24 cellular contexts compared by ENCODE assay signal in genomic region chr1:237358555-237358954, GRCh38.
DNase-seq lines count a peak whose midpoint lies in the region; ATAC-seq, FAIRE-seq and TF ChIP-seq lines count a peak whose summit lies in the region.
"Had no signal": no experiment of that assay in that cellular context is flagged by ENCODE, and none has a peak within 500 bp of the region (broad histone marks: within the 10 kb centered on the region; RNA-seq: fewer than 3 reads in every experiment).

No MANE protein-coding gene starts in this region.

- H3K4me3 ChIP-seq in heart left ventricle = no peak overlapping the region
- H3K4me3 ChIP-seq: BLaER1, GM12878, GM23248 had no signal

- intact Hi-C loops in Right ventricle myocardium inferior (cut with DNase I) = no loop called here
- intact Hi-C loops in cardiac septum (cut with DNase I) = no loop called here
- intact Hi-C loops in heart left ventricle (cut with DNase I) = no loop called here
- intact Hi-C loops in left ventricle myocardium superior (cut with micrococcal nuclease) = no loop called here

- no peaks in the 10 kb centered on the region for H3K27me3 ChIP-seq in heart left ventricle
- H3K27me3 ChIP-seq: BLaER1 had no signal

- 69 to 100% (median 87%) methylated on average over 1 of the region's 1 CpG for WGBS in heart left ventricle, 4 donors

- H3K9me3 ChIP-seq in heart left ventricle = no peaks in the 10 kb centered on the region
- H3K9me3 ChIP-seq: BLaER1 had no signal

- ATAC-seq in Right ventricle myocardium inferior (peak; percentile 32), heart left ventricle (peak; percentile 26 to 50 (median 34)), left ventricle myocardium superior (peak; percentile 19)
- ATAC-seq: CD8-positive, alpha-beta T cell; GM12878 had no signal

- H3K27ac ChIP-seq in heart left ventricle = no peak overlapping the region
- H3K27ac ChIP-seq: 22Rv1, BLaER1, C4-2B, GM23248 had no signal

- no peak for FAIRE-seq in RCC 7860 (lab: Jason Lieb, UNC)
- FAIRE-seq: A204.1, D721Med, GM12878, GM19239, H1 had no signal

- TF ChIP-seq CTCF in heart left ventricle (IDR thresholded peaks at IDR 0.05) = no peak

- TF ChIP-seq POLR2A in heart left ventricle (IDR thresholded peaks at IDR 0.05) = no peak

- no peak for DNase-seq in Right ventricle myocardium inferior (ENCODE audit: missing footprints)
- no peak for DNase-seq in cardiac septum (ENCODE audit: low spot score)
- no peak for DNase-seq in heart left ventricle
- no peak for DNase-seq in left ventricle myocardium superior
- DNase-seq in T1000 (lab: John Stamatoyannopoulos, UW) = no peak
- DNase-seq in COR-L47 (lab: John Stamatoyannopoulos, UW) = no peak
- DNase-seq in RCC 7860 (ENCODE audit: low spot score) = no peak
- DNase-seq: CD4-positive, CD25-positive, alpha-beta regulatory T cell; CD8-positive, alpha-beta T cell; DMS 273 treated with DMSO at 0.1 percent for 48 hours; DMS79; EL; GDM1; GM23248; H7; HCEC 1CT had no signal

- peaks cover 0 to 54% (median 0%) of the 10 kb centered on the region in 12 donors for H3K4me1 ChIP-seq in heart left ventricle
- H3K4me1 ChIP-seq: BLaER1 had no signal

- H3K36me3 ChIP-seq in heart left ventricle = no peaks in the 10 kb centered on the region
- H3K36me3 ChIP-seq: BLaER1 had no signal
